Comparison of ENCODE assay signal across 12 cellular contexts in the genomic region with DNA sequence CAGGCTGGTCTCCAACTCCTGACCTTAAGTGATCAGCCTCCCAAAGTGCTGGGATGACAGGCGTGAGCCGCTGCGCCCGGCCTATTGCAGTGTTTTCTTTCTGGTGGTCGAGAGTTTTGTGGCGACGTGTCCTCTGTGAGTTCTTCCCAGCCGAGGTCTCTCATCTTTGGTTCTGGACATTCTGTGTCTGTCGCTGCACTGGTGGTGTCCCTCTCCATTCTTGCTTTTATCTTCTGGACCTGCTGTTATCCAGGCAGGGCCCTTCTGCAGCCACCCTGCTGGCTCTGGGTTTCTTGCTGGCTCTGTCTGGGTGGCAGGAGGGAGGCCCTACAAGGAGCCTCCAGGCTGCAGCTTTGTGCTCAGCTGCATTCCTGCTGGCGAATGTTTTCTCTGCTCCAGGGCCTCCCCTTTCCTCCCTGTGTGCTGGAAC. TPM values are rescaled to one million over a fixed set of nuclear protein-coding genes. Genes with fewer than 3 reads are reported as not detected.
DNase-seq lines count a peak whose midpoint lies in the region; ATAC-seq and TF ChIP-seq lines count a peak whose summit lies in the region.
"Had no signal": no experiment of that assay in that cellular context is flagged by ENCODE, and none has a peak within 500 bp of the region (broad histone marks: within the 10 kb centered on the region; RNA-seq: fewer than 3 reads in every experiment).

No MANE protein-coding gene starts in this region.

- H3K4me1 ChIP-seq in fibroblast of lung (ENCODE audit: control insufficient read depth, extremely low read depth, insufficient read depth, low read length), result peaks cover 27% of the 10 kb centered on the region
- no peaks in the 10 kb centered on the region for H3K4me1 ChIP-seq in testis
- H3K4me1 ChIP-seq: parathyroid adenoma had no signal

- H3K27me3 Mint-ChIP-seq in activated naive CD4-positive, alpha-beta T cell treated with anti-CD3 and anti-CD28 coated beads, Interleukin-2, amount 50 U/mL, for 24 hours, result no peaks in the 10 kb centered on the region

- no peaks in the 10 kb centered on the region for H3K9me2 ChIP-seq in SU-DHL-6 (replicated peaks; ENCODE audit: insufficient read depth, low read length)

- peak overlapping the region; percentile 45 for H3K4me3 Mint-ChIP-seq in activated naive CD4-positive, alpha-beta T cell treated with anti-CD3 and anti-CD28 coated beads, Interleukin-2, amount 50 U/mL, for 24 hours

- H3K36me3 Mint-ChIP-seq in activated naive CD4-positive, alpha-beta T cell treated with anti-CD3 and anti-CD28 coated beads, Interleukin-2, amount 50 U/mL, for 24 hours, result no peaks in the 10 kb centered on the region

- H3K9ac ChIP-seq in SU-DHL-6 (ENCODE audit: low read length), result no peak overlapping the region
- H3K9ac ChIP-seq in fibroblast of lung (ENCODE audit: insufficient read depth, low read length), result no peak overlapping the region
- H3K9ac ChIP-seq: parathyroid adenoma had no signal

- H3K79me2 ChIP-seq in SU-DHL-6 (ENCODE audit: insufficient read depth, low read length), result no peaks in the 10 kb centered on the region
- peaks cover 9% of the 10 kb centered on the region for H3K79me2 ChIP-seq in fibroblast of lung (ENCODE audit: control insufficient read depth, insufficient read depth, low read length)
- H3K79me2 ChIP-seq: parathyroid adenoma had no signal

- peaks cover 29% of the 10 kb centered on the region for H3K4me1 Mint-ChIP-seq in activated naive CD4-positive, alpha-beta T cell treated with anti-CD3 and anti-CD28 coated beads, Interleukin-2, amount 50 U/mL, for 24 hours

- peaks cover 12% of the 10 kb centered on the region for H3F3A ChIP-seq in SU-DHL-6 (ENCODE audit: insufficient read depth)

- H3K27ac ChIP-seq in SU-DHL-6 (ENCODE audit: low read depth, low read length) (peak overlapping the region; percentile 95), fibroblast of lung (ENCODE audit: insufficient read depth, low read length) (peak overlapping the region; percentile 94), testis (no peak overlapping the region)
- H3K27ac ChIP-seq: parathyroid adenoma had no signal

- no peak overlapping the region for H2AFZ ChIP-seq in SU-DHL-6 (ENCODE audit: low read depth, low read length, severe bottlenecking)
- H2AFZ ChIP-seq in fibroblast of lung (ENCODE audit: low read length), result no peak overlapping the region
- H2AFZ ChIP-seq: parathyroid adenoma had no signal

- no peaks in the 10 kb centered on the region for H3K36me3 ChIP-seq in SU-DHL-6 (ENCODE audit: low read length)
- peaks cover 8% of the 10 kb centered on the region for H3K36me3 ChIP-seq in fibroblast of lung (ENCODE audit: control insufficient read depth, insufficient read depth, low read length)
- H3K36me3 ChIP-seq in testis (ENCODE audit: low read depth, missing control alignments), result no peaks in the 10 kb centered on the region

- no peak for TF ChIP-seq POLR2A in testis (IDR thresholded peaks at IDR 0.05)

- intact Hi-C loops in testis (cut with DNase I; ENCODE audit: low total_unique reads), result no loop called here

- H3K27me3 ChIP-seq in SU-DHL-6 (ENCODE audit: low read length), result no peaks in the 10 kb centered on the region
- no peaks in the 10 kb centered on the region for H3K27me3 ChIP-seq in fibroblast of lung (ENCODE audit: control insufficient read depth, insufficient read depth, low read length)
- H3K27me3 ChIP-seq in testis, result no peaks in the 10 kb centered on the region

- H3K9me3 ChIP-seq in SU-DHL-6 (ENCODE audit: insufficient read depth, low read length), result no peaks in the 10 kb centered on the region
- no peaks in the 10 kb centered on the region for H3K9me3 ChIP-seq in fibroblast of lung (ENCODE audit: control insufficient read depth, insufficient read depth, low read depth, low read length)
- no peaks in the 10 kb centered on the region for H3K9me3 ChIP-seq in testis

- H4K20me1 ChIP-seq in SU-DHL-6 (ENCODE audit: low read depth, low read length) (no peaks in the 10 kb centered on the region), fibroblast of lung (ENCODE audit: control insufficient read depth, extremely low read depth, insufficient read depth, low read length) (no peaks in the 10 kb centered on the region)

- no peak overlapping the region for H3K4me3 ChIP-seq in SU-DHL-6 (ENCODE audit: insufficient read depth, low read length, poor library complexity, severe bottlenecking)
- no peak overlapping the region for H3K4me3 ChIP-seq in fibroblast of lung (replicated peaks in 1 of 4; ENCODE audit: control extremely low read depth in 1 of 4, insufficient read depth in 1 of 4, low read depth in 3 of 4, low read length in 4 of 4)
- H3K4me3 ChIP-seq in testis, result no peak overlapping the region

- 90 to 96% methylated on average over 10 of the region's 10 CpGs for WGBS in testis, 2 donors

- H3K9me3 Mint-ChIP-seq in activated naive CD4-positive, alpha-beta T cell treated with anti-CD3 and anti-CD28 coated beads, Interleukin-2, amount 50 U/mL, for 24 hours, result no peaks in the 10 kb centered on the region
- H3K9me3 Mint-ChIP-seq: CD4-positive, alpha-beta T cell had no signal

- no peak for DNase-seq in activated naive CD4-positive, alpha-beta T cell (lab: John Stamatoyannopoulos, UW)
- no peak for DNase-seq in fibroblast of lung (ENCODE audit: low read depth in 2 of 2)
- peak; percentile 11 for DNase-seq in testis
- DNase-seq in NCI-H1092 treated with DMSO at 0.1 percent for 48 hours (lab: John Stamatoyannopoulos, UW), result no peak
- DNase-seq in pons (ENCODE audit: low spot score), result no peak
- DNase-seq: CD4-positive, alpha-beta T cell; NCI-H526 had no signal

- H3K4me2 ChIP-seq in SU-DHL-6 (ENCODE audit: low read depth, low read length, poor library complexity, severe bottlenecking), result no peak overlapping the region
- H3K4me2 ChIP-seq in fibroblast of lung (ENCODE audit: extremely low read depth, insufficient read depth, low read length), result no peak overlapping the region

- no peak for ATAC-seq in GM21515 (IDR thresholded peaks at IDR 0.05; ENCODE audit: unreplicated experiment)
- ATAC-seq: HepG2 had no signal

- TF ChIP-seq CTCF in SU-DHL-6 (IDR thresholded peaks at IDR 0.05; ENCODE audit: insufficient read depth, low read length, poor library complexity, severe bottlenecking) (no peak), fibroblast of lung (conservative IDR thresholded peaks at IDR 0.05 in 1 of 2, IDR thresholded peaks at IDR 0.05 in 1 of 2; ENCODE audit: low read depth in 1 of 2, low read length in 2 of 2) (no peak), testis (IDR thresholded peaks at IDR 0.05) (no peak)

- peak overlapping the region; percentile 77 for H3K27ac Mint-ChIP-seq in activated naive CD4-positive, alpha-beta T cell treated with anti-CD3 and anti-CD28 coated beads, Interleukin-2, amount 50 U/mL, for 24 hours

RNA-seq across cellular contexts. Expression of a gene that starts 49.1 kb away (rescaled TPM):
- 34.5 and 36.5 TPM in 2 replicates for total RNA-seq in fibroblast of lung
- 19.9 and 24.3 TPM in 2 replicates for polyA plus RNA-seq in fibroblast of lung
- polyA plus RNA-seq in fibroblast of lung (2012), result 36.3 and 49.1 TPM in 2 replicates
- polyA minus RNA-seq in fibroblast of lung (ENCODE audit: low replicate concordance), result 38.8 and 41.0 TPM in 2 replicates
- total RNA-seq in testis, result 100 to 1,000 TPM; 120 to 122 TPM
- 111 TPM for polyA plus RNA-seq in testis (ENCODE audit: insufficient read depth, low read depth, low replicate concordance)

Comparison
In these comparisons a context has a peak if more than half of its experiments do, and no peak if none do; other contexts are left out.
1. H3K27ac ChIP-seq: peak in SU-DHL-6 (single experiment) and fibroblast of lung (single experiment); none in testis (0 of 2).